Comparison of ENCODE assay signal across 26 cellular contexts in genomic region chr5:138867011-138867410, GRCh38. TPM values are rescaled to one million over a fixed set of nuclear protein-coding genes. Genes with fewer than 3 reads are reported as not detected.
"Had no signal": no experiment of that assay in that cellular context is flagged by ENCODE, and none has a peak within 500 bp of the region (broad histone marks: within the 10 kb centered on the region; RNA-seq: fewer than 3 reads in every experiment).

No MANE protein-coding gene starts in this region.

- H3K27me3 ChIP-seq: ascending aorta, body of pancreas had no signal

- H3K27ac ChIP-seq: ascending aorta, body of pancreas, SK-N-MC, WERI-Rb-1 had no signal

- ATAC-seq: activated CD4-positive, CD25-positive, alpha-beta regulatory T cell treated with anti-CD3 and anti-CD28 coated beads, Interleukin-2, amount 50 U/mL, for 24 hours; activated CD8-positive, alpha-beta T cell treated with anti-CD3 and anti-CD28 coated beads for 36 hours; body of pancreas; Panc1; Right ventricle myocardium inferior had no signal

- H3K27ac Mint-ChIP-seq: activated CD8-positive, alpha-beta T cell treated with anti-CD3 and anti-CD28 coated beads for 36 hours; activated naive CD4-positive, alpha-beta T cell treated with anti-CD3 and anti-CD28 coated beads, Interleukin-2, amount 50 U/mL, for 24 hours had no signal

- H3K27me3 Mint-ChIP-seq: IgD-negative memory B cell had no signal

- H3K4me3 Mint-ChIP-seq: activated CD8-positive, alpha-beta T cell treated with anti-CD3 and anti-CD28 coated beads for 36 hours; activated naive CD4-positive, alpha-beta T cell treated with anti-CD3 and anti-CD28 coated beads, Interleukin-2, amount 50 U/mL, for 24 hours; IgD-negative memory B cell had no signal

- H3K9me3 Mint-ChIP-seq: activated naive CD4-positive, alpha-beta T cell treated with anti-CD3 and anti-CD28 coated beads, Interleukin-2, amount 50 U/mL, for 24 hours had no signal

- H3K4me3 ChIP-seq: ascending aorta, body of pancreas, SK-N-MC had no signal

- H3K36me3 Mint-ChIP-seq: activated naive CD4-positive, alpha-beta T cell treated with anti-CD3 and anti-CD28 coated beads, Interleukin-2, amount 50 U/mL, for 24 hours had no signal

- DNase-seq: activated CD4-positive, alpha-beta T cell treated with anti-CD3 and anti-CD28 coated beads for 4 hours; activated CD8-positive, alpha-beta memory T cell treated with anti-CD3 and anti-CD28 coated beads, Interleukin-2, amount 50 U/mL, for 48 hours; activated CD8-positive, alpha-beta T cell treated with anti-CD3 and anti-CD28 coated beads for 36 hours; activated naive CD4-positive, alpha-beta T cell; activated T-cell treated with anti-CD3 and anti-CD28 coated beads, Interleukin-2, amount 50 U/mL, for 1 hour; body of pancreas; KG1; NCI-H1092; NCI-H1417 treated with DMSO at 0.1 percent for 48 hours; NCI-H1694; NCI-H2029; NCI-H510A treated with DMSO at 0.1 percent for 48 hours; NK-92 treated with Interleukin-12 subunit alpha and Interleukin-12 subunit beta, amount 100 ng/mL, for 24 hours; OCI-M1; RPMI8226; T-helper 1 cell; WERI-Rb-1 had no signal

RNA-seq across cellular contexts. Expression of gene LRRTM2, which starts 8.1 kb away (rescaled TPM):
- total RNA-seq: activated CD8-positive, alpha-beta T cell treated with anti-CD3 and anti-CD28 coated beads for 36 hours; ascending aorta; bronchial epithelial cell; MCF 10A; Right ventricle myocardium inferior had no signal
